1 cellular context compared by ENCODE assay signal in genomic region chr7:87391020-87391701, GRCh38.
TF ChIP-seq lines count a peak whose summit lies in the region.

No MANE protein-coding gene starts in this region.

TF ChIP-seq in K562, 482 proteins besides CTCF, POLR2A, EP300 and RAD21 (continued from another document and continues in another):
- TF ChIP-seq MYC (IDR thresholded peaks at IDR 0.05; ENCODE audit: low read depth, low read length): no peak
- TF ChIP-seq MYC (CRISPR knock-in tag; IDR thresholded peaks at IDR 0.05; ENCODE audit: borderline replicate concordance, low read depth): no peak
- TF ChIP-seq FUS (optimal IDR thresholded peaks at IDR 0.05; ENCODE audit: low read depth, low read length): no peak
- no peak for TF ChIP-seq ZFP30 (CRISPR knock-in tag; IDR thresholded peaks at IDR 0.05; ENCODE audit: borderline replicate concordance)
- TF ChIP-seq CEBPG (CRISPR knock-in tag; IDR thresholded peaks at IDR 0.05): no peak
- no peak for TF ChIP-seq CEBPG (tag; conservative IDR thresholded peaks at IDR 0.05 in 1 of 2, IDR thresholded peaks at IDR 0.05 in 1 of 2)
- peak; percentile 44; the same call in 1 of the 2 replicates for TF ChIP-seq CTBP1 (IDR thresholded peaks at IDR 0.05; ENCODE audit: borderline replicate concordance)
- TF ChIP-seq MXI1 (IDR thresholded peaks at IDR 0.05; ENCODE audit: low read depth, low read length): no peak
- no peak for TF ChIP-seq SMAD2 (IDR thresholded peaks at IDR 0.05; ENCODE audit: low read depth, low read length)
- TF ChIP-seq BCOR (IDR thresholded peaks at IDR 0.05): no peak
- TF ChIP-seq ZBTB33 (CRISPR knock-in tag; IDR thresholded peaks at IDR 0.05): no peak
- TF ChIP-seq, protein P1, sequence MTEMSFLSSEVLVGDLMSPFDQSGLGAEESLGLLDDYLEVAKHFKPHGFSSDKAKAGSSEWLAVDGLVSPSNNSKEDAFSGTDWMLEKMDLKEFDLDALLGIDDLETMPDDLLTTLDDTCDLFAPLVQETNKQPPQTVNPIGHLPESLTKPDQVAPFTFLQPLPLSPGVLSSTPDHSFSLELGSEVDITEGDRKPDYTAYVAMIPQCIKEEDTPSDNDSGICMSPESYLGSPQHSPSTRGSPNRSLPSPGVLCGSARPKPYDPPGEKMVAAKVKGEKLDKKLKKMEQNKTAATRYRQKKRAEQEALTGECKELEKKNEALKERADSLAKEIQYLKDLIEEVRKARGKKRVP (CRISPR knock-in tag; IDR thresholded peaks at IDR 0.05): peak; percentile 41
- TF ChIP-seq, protein P2, sequence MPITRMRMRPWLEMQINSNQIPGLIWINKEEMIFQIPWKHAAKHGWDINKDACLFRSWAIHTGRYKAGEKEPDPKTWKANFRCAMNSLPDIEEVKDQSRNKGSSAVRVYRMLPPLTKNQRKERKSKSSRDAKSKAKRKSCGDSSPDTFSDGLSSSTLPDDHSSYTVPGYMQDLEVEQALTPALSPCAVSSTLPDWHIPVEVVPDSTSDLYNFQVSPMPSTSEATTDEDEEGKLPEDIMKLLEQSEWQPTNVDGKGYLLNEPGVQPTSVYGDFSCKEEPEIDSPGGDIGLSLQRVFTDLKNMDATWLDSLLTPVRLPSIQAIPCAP (CRISPR knock-in tag; IDR thresholded peaks at IDR 0.05; ENCODE audit: borderline replicate concordance): no peak
- no peak for TF ChIP-seq ZNF318 (IDR thresholded peaks at IDR 0.05; ENCODE audit: borderline replicate concordance in 1 of 2, low read depth in 1 of 2)
- TF ChIP-seq U2AF2 (optimal IDR thresholded peaks at IDR 0.05; ENCODE audit: low read depth, low read length): no peak
- no peak for TF ChIP-seq E2F8 (IDR thresholded peaks at IDR 0.05; ENCODE audit: low read depth, partially characterized antibody)
- no peak for TF ChIP-seq SMARCC2 (IDR thresholded peaks at IDR 0.05; ENCODE audit: low read depth)
- TF ChIP-seq HDAC2 (IDR thresholded peaks at IDR 0.05): 0 out of 2 replicates have a peak, but pooled peaks have one; percentile 18
- TF ChIP-seq ZNF76 (CRISPR knock-in tag; IDR thresholded peaks at IDR 0.05; ENCODE audit: borderline replicate concordance): no peak
- TF ChIP-seq, protein P3, sequence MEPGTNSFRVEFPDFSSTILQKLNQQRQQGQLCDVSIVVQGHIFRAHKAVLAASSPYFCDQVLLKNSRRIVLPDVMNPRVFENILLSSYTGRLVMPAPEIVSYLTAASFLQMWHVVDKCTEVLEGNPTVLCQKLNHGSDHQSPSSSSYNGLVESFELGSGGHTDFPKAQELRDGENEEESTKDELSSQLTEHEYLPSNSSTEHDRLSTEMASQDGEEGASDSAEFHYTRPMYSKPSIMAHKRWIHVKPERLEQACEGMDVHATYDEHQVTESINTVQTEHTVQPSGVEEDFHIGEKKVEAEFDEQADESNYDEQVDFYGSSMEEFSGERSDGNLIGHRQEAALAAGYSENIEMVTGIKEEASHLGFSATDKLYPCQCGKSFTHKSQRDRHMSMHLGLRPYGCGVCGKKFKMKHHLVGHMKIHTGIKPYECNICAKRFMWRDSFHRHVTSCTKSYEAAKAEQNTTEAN (CRISPR knock-in tag; IDR thresholded peaks at IDR 0.05): no peak
- TF ChIP-seq PHB (CRISPR knock-in tag; IDR thresholded peaks at IDR 0.05): no peak
- no peak for TF ChIP-seq FOS (IDR thresholded peaks at IDR 0.05; ENCODE audit: extremely low read depth, insufficient read length)
- TF ChIP-seq SRSF1 (IDR thresholded peaks at IDR 0.05; ENCODE audit: low read depth, low read length): no peak
- TF ChIP-seq ZNF655 (CRISPR knock-in tag; IDR thresholded peaks at IDR 0.05): no peak
- TF ChIP-seq FIP1L1 (IDR thresholded peaks at IDR 0.05; ENCODE audit: low read depth, low read length, poor library complexity, severe bottlenecking): no peak
- no peak for TF ChIP-seq ATF7 (IDR thresholded peaks at IDR 0.05)
- TF ChIP-seq HNRNPL (IDR thresholded peaks at IDR 0.05; ENCODE audit: low read depth, low read length): no peak
- TF ChIP-seq, protein P4, sequence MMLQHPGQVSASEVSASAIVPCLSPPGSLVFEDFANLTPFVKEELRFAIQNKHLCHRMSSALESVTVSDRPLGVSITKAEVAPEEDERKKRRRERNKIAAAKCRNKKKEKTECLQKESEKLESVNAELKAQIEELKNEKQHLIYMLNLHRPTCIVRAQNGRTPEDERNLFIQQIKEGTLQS (IDR thresholded peaks at IDR 0.05): no peak
- TF ChIP-seq, protein P4 (CRISPR knock-in tag; conservative IDR thresholded peaks at IDR 0.05): 0 out of 2 replicates have a peak, but pooled peaks have one; percentile 59
- TF ChIP-seq KDM2B (CRISPR knock-in tag; IDR thresholded peaks at IDR 0.05): no peak
- TF ChIP-seq CBFA2T2 (conservative IDR thresholded peaks at IDR 0.05): no peak
- TF ChIP-seq HDAC6 (IDR thresholded peaks at IDR 0.05; ENCODE audit: low read depth, low read length): no peak
- TF ChIP-seq, protein P5, sequence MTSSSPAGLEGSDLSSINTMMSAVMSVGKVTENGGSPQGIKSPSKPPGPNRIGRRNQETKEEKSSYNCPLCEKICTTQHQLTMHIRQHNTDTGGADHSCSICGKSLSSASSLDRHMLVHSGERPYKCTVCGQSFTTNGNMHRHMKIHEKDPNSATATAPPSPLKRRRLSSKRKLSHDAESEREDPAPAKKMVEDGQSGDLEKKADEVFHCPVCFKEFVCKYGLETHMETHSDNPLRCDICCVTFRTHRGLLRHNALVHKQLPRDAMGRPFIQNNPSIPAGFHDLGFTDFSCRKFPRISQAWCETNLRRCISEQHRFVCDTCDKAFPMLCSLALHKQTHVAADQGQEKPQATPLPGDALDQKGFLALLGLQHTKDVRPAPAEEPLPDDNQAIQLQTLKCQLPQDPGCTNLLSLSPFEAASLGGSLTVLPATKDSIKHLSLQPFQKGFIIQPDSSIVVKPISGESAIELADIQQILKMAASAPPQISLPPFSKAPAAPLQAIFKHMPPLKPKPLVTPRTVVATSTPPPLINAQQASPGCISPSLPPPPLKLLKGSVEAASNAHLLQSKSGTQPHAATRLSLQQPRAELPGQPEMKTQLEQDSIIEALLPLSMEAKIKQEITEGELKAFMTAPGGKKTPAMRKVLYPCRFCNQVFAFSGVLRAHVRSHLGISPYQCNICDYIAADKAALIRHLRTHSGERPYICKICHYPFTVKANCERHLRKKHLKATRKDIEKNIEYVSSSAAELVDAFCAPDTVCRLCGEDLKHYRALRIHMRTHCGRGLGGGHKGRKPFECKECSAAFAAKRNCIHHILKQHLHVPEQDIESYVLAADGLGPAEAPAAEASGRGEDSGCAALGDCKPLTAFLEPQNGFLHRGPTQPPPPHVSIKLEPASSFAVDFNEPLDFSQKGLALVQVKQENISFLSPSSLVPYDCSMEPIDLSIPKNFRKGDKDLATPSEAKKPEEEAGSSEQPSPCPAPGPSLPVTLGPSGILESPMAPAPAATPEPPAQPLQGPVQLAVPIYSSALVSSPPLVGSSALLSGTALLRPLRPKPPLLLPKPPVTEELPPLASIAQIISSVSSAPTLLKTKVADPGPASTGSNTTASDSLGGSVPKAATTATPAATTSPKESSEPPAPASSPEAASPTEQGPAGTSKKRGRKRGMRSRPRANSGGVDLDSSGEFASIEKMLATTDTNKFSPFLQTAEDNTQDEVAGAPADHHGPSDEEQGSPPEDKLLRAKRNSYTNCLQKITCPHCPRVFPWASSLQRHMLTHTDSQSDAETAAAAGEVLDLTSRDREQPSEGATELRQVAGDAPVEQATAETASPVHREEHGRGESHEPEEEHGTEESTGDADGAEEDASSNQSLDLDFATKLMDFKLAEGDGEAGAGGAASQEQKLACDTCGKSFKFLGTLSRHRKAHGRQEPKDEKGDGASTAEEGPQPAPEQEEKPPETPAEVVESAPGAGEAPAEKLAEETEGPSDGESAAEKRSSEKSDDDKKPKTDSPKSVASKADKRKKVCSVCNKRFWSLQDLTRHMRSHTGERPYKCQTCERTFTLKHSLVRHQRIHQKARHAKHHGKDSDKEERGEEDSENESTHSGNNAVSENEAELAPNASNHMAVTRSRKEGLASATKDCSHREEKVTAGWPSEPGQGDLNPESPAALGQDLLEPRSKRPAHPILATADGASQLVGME (CRISPR knock-in tag; IDR thresholded peaks at IDR 0.05): no peak
- TF ChIP-seq IRF2 (CRISPR knock-in tag; IDR thresholded peaks at IDR 0.05): no peak
